Comparison of ENCODE assay signal across 2 cellular contexts in genomic region chr20:34190262-34190661, GRCh38.
A peak's percentile ranks its signal among the peaks of the same experiment; 100 is the strongest.
TF ChIP-seq lines count a peak whose summit lies in the region.

No MANE protein-coding gene starts in this region.

TF ChIP-seq in HEK293, 187 proteins besides CTCF, POLR2A, EP300 and RAD21 (continued from another document):
- TF ChIP-seq, protein P1, sequence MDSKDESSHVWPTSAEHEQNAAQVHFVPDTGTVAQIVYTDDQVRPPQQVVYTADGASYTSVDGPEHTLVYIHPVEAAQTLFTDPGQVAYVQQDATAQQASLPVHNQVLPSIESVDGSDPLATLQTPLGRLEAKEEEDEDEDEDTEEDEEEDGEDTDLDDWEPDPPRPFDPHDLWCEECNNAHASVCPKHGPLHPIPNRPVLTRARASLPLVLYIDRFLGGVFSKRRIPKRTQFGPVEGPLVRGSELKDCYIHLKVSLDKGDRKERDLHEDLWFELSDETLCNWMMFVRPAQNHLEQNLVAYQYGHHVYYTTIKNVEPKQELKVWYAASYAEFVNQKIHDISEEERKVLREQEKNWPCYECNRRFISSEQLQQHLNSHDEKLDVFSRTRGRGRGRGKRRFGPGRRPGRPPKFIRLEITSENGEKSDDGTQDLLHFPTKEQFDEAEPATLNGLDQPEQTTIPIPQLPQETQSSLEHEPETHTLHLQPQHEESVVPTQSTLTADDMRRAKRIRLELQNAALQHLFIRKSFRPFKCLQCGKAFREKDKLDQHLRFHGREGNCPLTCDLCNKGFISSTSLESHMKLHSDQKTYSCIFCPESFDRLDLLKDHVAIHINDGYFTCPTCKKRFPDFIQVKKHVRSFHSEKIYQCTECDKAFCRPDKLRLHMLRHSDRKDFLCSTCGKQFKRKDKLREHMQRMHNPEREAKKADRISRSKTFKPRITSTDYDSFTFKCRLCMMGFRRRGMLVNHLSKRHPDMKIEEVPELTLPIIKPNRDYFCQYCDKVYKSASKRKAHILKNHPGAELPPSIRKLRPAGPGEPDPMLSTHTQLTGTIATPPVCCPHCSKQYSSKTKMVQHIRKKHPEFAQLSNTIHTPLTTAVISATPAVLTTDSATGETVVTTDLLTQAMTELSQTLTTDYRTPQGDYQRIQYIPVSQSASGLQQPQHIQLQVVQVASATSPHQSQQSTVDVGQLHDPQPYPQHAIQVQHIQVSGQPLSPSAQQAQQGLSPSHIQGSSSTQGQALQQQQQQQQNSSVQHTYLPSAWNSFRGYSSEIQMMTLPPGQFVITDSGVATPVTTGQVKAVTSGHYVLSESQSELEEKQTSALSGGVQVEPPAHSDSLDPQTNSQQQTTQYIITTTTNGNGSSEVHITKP (tag by site-specific recombination; IDR thresholded peaks at IDR 0.05): peak; percentile 75; the same call in 1 of the 2 replicates
- no peak for TF ChIP-seq HOXD13 (CRISPR knock-in tag; IDR thresholded peaks at IDR 0.05; ENCODE audit: borderline replicate concordance)
- TF ChIP-seq, protein P2, sequence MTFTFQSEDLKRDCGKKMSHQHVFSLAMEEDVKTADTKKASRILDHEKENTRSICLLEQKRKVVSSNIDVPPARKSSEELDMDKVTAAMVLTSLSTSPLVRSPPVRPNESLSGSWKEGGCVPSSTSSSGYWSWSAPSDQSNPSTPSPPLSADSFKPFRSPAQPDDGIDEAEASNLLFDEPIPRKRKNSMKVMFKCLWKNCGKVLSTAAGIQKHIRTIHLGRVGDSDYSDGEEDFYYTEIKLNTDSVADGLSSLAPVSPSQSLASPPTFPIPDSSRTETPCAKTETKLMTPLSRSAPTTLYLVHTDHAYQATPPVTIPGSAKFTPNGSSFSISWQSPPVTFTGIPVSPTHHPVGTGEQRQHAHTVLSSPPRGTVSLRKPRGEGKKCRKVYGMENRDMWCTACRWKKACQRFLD (tag by site-specific recombination; IDR thresholded peaks at IDR 0.05): no peak
- no peak for TF ChIP-seq ZNF146 (tag by site-specific recombination; IDR thresholded peaks at IDR 0.05)
- no peak for TF ChIP-seq ZNF26 (tag by site-specific recombination; IDR thresholded peaks at IDR 0.05)
- no peak for TF ChIP-seq ZNF677 (tag by site-specific recombination; IDR thresholded peaks at IDR 0.05)
- TF ChIP-seq, protein P3, sequence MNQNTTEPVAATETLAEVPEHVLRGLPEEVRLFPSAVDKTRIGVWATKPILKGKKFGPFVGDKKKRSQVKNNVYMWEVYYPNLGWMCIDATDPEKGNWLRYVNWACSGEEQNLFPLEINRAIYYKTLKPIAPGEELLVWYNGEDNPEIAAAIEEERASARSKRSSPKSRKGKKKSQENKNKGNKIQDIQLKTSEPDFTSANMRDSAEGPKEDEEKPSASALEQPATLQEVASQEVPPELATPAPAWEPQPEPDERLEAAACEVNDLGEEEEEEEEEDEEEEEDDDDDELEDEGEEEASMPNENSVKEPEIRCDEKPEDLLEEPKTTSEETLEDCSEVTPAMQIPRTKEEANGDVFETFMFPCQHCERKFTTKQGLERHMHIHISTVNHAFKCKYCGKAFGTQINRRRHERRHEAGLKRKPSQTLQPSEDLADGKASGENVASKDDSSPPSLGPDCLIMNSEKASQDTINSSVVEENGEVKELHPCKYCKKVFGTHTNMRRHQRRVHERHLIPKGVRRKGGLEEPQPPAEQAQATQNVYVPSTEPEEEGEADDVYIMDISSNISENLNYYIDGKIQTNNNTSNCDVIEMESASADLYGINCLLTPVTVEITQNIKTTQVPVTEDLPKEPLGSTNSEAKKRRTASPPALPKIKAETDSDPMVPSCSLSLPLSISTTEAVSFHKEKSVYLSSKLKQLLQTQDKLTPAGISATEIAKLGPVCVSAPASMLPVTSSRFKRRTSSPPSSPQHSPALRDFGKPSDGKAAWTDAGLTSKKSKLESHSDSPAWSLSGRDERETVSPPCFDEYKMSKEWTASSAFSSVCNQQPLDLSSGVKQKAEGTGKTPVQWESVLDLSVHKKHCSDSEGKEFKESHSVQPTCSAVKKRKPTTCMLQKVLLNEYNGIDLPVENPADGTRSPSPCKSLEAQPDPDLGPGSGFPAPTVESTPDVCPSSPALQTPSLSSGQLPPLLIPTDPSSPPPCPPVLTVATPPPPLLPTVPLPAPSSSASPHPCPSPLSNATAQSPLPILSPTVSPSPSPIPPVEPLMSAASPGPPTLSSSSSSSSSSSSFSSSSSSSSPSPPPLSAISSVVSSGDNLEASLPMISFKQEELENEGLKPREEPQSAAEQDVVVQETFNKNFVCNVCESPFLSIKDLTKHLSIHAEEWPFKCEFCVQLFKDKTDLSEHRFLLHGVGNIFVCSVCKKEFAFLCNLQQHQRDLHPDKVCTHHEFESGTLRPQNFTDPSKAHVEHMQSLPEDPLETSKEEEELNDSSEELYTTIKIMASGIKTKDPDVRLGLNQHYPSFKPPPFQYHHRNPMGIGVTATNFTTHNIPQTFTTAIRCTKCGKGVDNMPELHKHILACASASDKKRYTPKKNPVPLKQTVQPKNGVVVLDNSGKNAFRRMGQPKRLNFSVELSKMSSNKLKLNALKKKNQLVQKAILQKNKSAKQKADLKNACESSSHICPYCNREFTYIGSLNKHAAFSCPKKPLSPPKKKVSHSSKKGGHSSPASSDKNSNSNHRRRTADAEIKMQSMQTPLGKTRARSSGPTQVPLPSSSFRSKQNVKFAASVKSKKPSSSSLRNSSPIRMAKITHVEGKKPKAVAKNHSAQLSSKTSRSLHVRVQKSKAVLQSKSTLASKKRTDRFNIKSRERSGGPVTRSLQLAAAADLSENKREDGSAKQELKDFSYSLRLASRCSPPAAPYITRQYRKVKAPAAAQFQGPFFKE (tag by site-specific recombination; IDR thresholded peaks at IDR 0.05; ENCODE audit: borderline replicate concordance): no peak
- TF ChIP-seq ZNF510 (tag by site-specific recombination; IDR thresholded peaks at IDR 0.05; ENCODE audit: insufficient replicate concordance): no peak
- no peak for TF ChIP-seq MEIS1 (CRISPR knock-in tag; IDR thresholded peaks at IDR 0.05; ENCODE audit: borderline replicate concordance)
- TF ChIP-seq ZNF366 (tag by site-specific recombination; conservative IDR thresholded peaks at IDR 0.05): 0 out of 2 replicates have a peak, but pooled peaks have one; percentile 20
- no peak for TF ChIP-seq ZNF626 (tag by site-specific recombination; IDR thresholded peaks at IDR 0.05)
- TF ChIP-seq ZNF530 (tag by site-specific recombination; IDR thresholded peaks at IDR 0.05; ENCODE audit: low read depth): no peak

TF ChIP-seq in SK-N-SH treated with all-trans-retinoic acid at 6 μM for 48 hours, 23 proteins besides CTCF, POLR2A, EP300 and RAD21 (continued from another document):
- no peak for TF ChIP-seq ZFP3 (CRISPR knock-in tag; IDR thresholded peaks at IDR 0.05)
